Comparison of ENCODE assay signal across 19 cellular contexts in genomic region chr3:151100076-151100475, GRCh38. TPM values are rescaled to one million over a fixed set of nuclear protein-coding genes. Genes with fewer than 3 reads are reported as not detected.
"Had no signal": no experiment of that assay in that cellular context is flagged by ENCODE, and none has a peak within 500 bp of the region (broad histone marks: within the 10 kb centered on the region; RNA-seq: fewer than 3 reads in every experiment).

No MANE protein-coding gene starts in this region.

- H3K27ac ChIP-seq: coronary artery, esophagus squamous epithelium, gastrocnemius medialis, heart right ventricle, left lung, lower lobe of right lung had no signal

- H3K9me3 ChIP-seq: esophagus squamous epithelium, gastrocnemius medialis, heart right ventricle, left lung, lower lobe of right lung had no signal

- H3K27ac Mint-ChIP-seq: effector memory CD8-positive, alpha-beta T cell had no signal

- H3K4me3 ChIP-seq: coronary artery, dorsolateral prefrontal cortex, esophagus squamous epithelium, gastrocnemius medialis, heart right ventricle, left lung, lower lobe of right lung had no signal

- ATAC-seq: effector memory CD8-positive, alpha-beta T cell; gastrocnemius medialis; heart right ventricle; left cardiac atrium; left lung; left ventricle myocardium superior; lower lobe of right lung had no signal

- DNase-seq: dermis blood vessel endothelial cell; dorsolateral prefrontal cortex; effector CD8-positive, alpha-beta T cell; effector memory CD8-positive, alpha-beta T cell; esophagus squamous epithelium; foreskin fibroblast; foreskin melanocyte; gastrocnemius medialis; glutamatergic neuron; heart right ventricle; hippocampal formation; left cardiac atrium; left lung; left ventricle myocardium superior; lower lobe of right lung; mesenchymal stem cell; midbrain had no signal

- H3K4me1 ChIP-seq: esophagus squamous epithelium, gastrocnemius medialis, left lung, lower lobe of right lung had no signal

- H3K9me3 Mint-ChIP-seq: effector memory CD8-positive, alpha-beta T cell had no signal

- H3K27me3 ChIP-seq: dorsolateral prefrontal cortex, gastrocnemius medialis had no signal

- H3K36me3 ChIP-seq: esophagus squamous epithelium, gastrocnemius medialis, heart right ventricle, left lung, lower lobe of right lung had no signal

- H3K4me3 Mint-ChIP-seq: effector memory CD8-positive, alpha-beta T cell had no signal

RNA-seq across cellular contexts. Expression of gene MED12L, which starts 14.6 kb away (rescaled TPM):
- total RNA-seq: lung microvascular endothelial cell had no signal
